13 cellular contexts compared by ENCODE assay signal in the genomic region with DNA sequence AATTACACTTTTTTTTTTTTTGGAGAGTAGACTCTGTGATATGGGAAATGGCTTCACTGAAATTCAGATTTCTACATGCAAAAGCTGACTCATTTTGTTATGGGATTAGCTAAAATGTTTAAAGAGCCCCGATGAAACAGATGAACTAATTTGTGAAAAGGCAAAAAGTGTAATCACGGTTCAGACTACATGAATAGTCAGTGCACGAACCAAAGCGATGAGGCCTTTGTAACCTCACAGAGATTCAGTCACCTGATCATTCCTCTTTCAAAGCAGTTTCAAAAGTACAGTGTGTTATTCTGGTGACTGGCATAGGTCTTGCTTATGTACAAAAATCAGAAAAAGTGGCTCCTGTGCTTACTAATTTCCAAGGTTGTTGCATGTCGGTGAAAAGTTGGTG. TPM values are rescaled to one million over a fixed set of nuclear protein-coding genes. Genes with fewer than 3 reads are reported as not detected.
DNase-seq lines count a peak whose midpoint lies in the region; ATAC-seq and TF ChIP-seq lines count a peak whose summit lies in the region.
"Had no signal": no experiment of that assay in that cellular context is flagged by ENCODE, and none has a peak within 500 bp of the region (broad histone marks: within the 10 kb centered on the region; RNA-seq: fewer than 3 reads in every experiment).

No MANE protein-coding gene starts in this region.

- peaks cover 86% of the 10 kb centered on the region for H3K4me1 ChIP-seq in Karpas-422 (ENCODE audit: low read length)
- H3K4me1 ChIP-seq: BE2C had no signal

- peak overlapping the region; percentile 63 for H3K4me3 ChIP-seq in Karpas-422 (ENCODE audit: low read length)
- no peak overlapping the region for H3K4me3 ChIP-seq in MG63

- H3K4me3 Mint-ChIP-seq in activated B cell treated with CpG ODN at 0.5 μM for 24 hours (peak overlapping the region; percentile 33), memory B cell (peak overlapping the region; percentile 55)
- H3K4me3 Mint-ChIP-seq in activated T-helper 17 cell treated with anti-CD3 and anti-CD28 coated beads, Interleukin-2, amount 50 U/mL, for 72 hours: no peak overlapping the region
- H3K4me3 Mint-ChIP-seq: CD4-positive, alpha-beta memory T cell; HFFc6 had no signal

- DNase-seq in Karpas-422: peak; percentile 90
- no peak for DNase-seq in activated B cell treated with CpG ODN at 0.5 μM for 24 hours
- no peak for DNase-seq in memory B cell (ENCODE audit: low spot score in 2 of 2)
- DNase-seq in amniotic stem cell (lab: John Stamatoyannopoulos, UW): no peak
- DNase-seq in MG63: no peak
- DNase-seq: BE2C; CD4-positive, alpha-beta memory T cell; GDM1; HCEC 1CT; HFFc6 had no signal

- H3K4me1 Mint-ChIP-seq in activated B cell treated with CpG ODN at 0.5 μM for 24 hours: peaks cover 49% of the 10 kb centered on the region
- peaks cover 24% of the 10 kb centered on the region for H3K4me1 Mint-ChIP-seq in memory B cell
- peaks cover 5% of the 10 kb centered on the region for H3K4me1 Mint-ChIP-seq in activated T-helper 17 cell treated with anti-CD3 and anti-CD28 coated beads, Interleukin-2, amount 50 U/mL, for 72 hours

- intact Hi-C loops in activated B cell treated with CpG ODN at 0.5 μM for 24 hours (cut with micrococcal nuclease): loop anchor here (2.0 kb wide), 1 partner anchor 44 kb away; the partner anchor contains the start of gene TGIF1

- H3K36me3 Mint-ChIP-seq in activated B cell treated with CpG ODN at 0.5 μM for 24 hours (ENCODE audit: low read depth) (no peaks in the 10 kb centered on the region), memory B cell (no peaks in the 10 kb centered on the region)
- H3K36me3 Mint-ChIP-seq in activated T-helper 17 cell treated with anti-CD3 and anti-CD28 coated beads, Interleukin-2, amount 50 U/mL, for 72 hours (ENCODE audit: low read depth): no peaks in the 10 kb centered on the region
- H3K36me3 Mint-ChIP-seq: CD4-positive, alpha-beta memory T cell had no signal

- no peaks in the 10 kb centered on the region for H3K79me2 ChIP-seq in Karpas-422 (ENCODE audit: low read length)

- H3K27me3 ChIP-seq in Karpas-422 (ENCODE audit: low read length): no peaks in the 10 kb centered on the region
- no peaks in the 10 kb centered on the region for H3K27me3 ChIP-seq in MG63

- H3K27me3 Mint-ChIP-seq in activated B cell treated with CpG ODN at 0.5 μM for 24 hours: peaks cover 6% of the 10 kb centered on the region
- H3K27me3 Mint-ChIP-seq in memory B cell: peaks cover 2% of the 10 kb centered on the region
- peaks cover 36% of the 10 kb centered on the region for H3K27me3 Mint-ChIP-seq in activated T-helper 17 cell treated with anti-CD3 and anti-CD28 coated beads, Interleukin-2, amount 50 U/mL, for 72 hours

- no peak for ATAC-seq in activated B cell treated with CpG ODN at 0.5 μM for 24 hours (ENCODE audit: low read depth)
- no peak for ATAC-seq in memory B cell (ENCODE audit: low read depth)
- no peak for ATAC-seq in HG03045 (IDR thresholded peaks at IDR 0.05; ENCODE audit: unreplicated experiment)
- no peak for ATAC-seq in activated T-helper 17 cell treated with anti-CD3 and anti-CD28 coated beads, Interleukin-2, amount 50 U/mL, for 72 hours (replicated peaks)

- H3K9ac ChIP-seq in Karpas-422 (ENCODE audit: low read length): peak overlapping the region; percentile 79

- peak overlapping the region; percentile 99 for H3K27ac ChIP-seq in Karpas-422 (ENCODE audit: low read length)
- H3K27ac ChIP-seq: C4-2B had no signal

- POLR2A ChIA-PET in activated B cell treated with CpG ODN at 0.5 μM for 24 hours (lab: Charles Lee): interaction anchor here (0.5 to 2.5 kb wide), 10 partner anchors 21 to 108 kb away, joined by 3 to 38 read pairs (median 5); no protein-coding TSS in a partner anchor

- no peaks in the 10 kb centered on the region for H3K9me2 ChIP-seq in Karpas-422 (replicated peaks; ENCODE audit: insufficient read depth, low read length)

- no peak overlapping the region for H2AFZ ChIP-seq in Karpas-422 (ENCODE audit: low read length)

- H3K9me3 Mint-ChIP-seq in activated B cell treated with CpG ODN at 0.5 μM for 24 hours: no peaks in the 10 kb centered on the region
- H3K9me3 Mint-ChIP-seq in memory B cell: no peaks in the 10 kb centered on the region
- H3K9me3 Mint-ChIP-seq in activated T-helper 17 cell treated with anti-CD3 and anti-CD28 coated beads, Interleukin-2, amount 50 U/mL, for 72 hours: peaks cover 3% of the 10 kb centered on the region
- H3K9me3 Mint-ChIP-seq: CD4-positive, alpha-beta memory T cell; HFFc6 had no signal

- no peaks in the 10 kb centered on the region for H4K20me1 ChIP-seq in Karpas-422 (ENCODE audit: insufficient read depth, low read depth, low read length)

- H3K4me2 ChIP-seq in Karpas-422 (ENCODE audit: low read depth, low read length, poor library complexity, severe bottlenecking): peak overlapping the region; percentile 89

- H3K27ac Mint-ChIP-seq in activated B cell treated with CpG ODN at 0.5 μM for 24 hours (peak overlapping the region; percentile 88), memory B cell (peak overlapping the region; percentile 97)
- H3K27ac Mint-ChIP-seq in activated T-helper 17 cell treated with anti-CD3 and anti-CD28 coated beads, Interleukin-2, amount 50 U/mL, for 72 hours: no peak overlapping the region
- H3K27ac Mint-ChIP-seq: CD4-positive, alpha-beta memory T cell; HFFc6 had no signal

- no peak for TF ChIP-seq CTCF in activated B cell treated with CpG ODN at 0.5 μM for 24 hours (IDR thresholded peaks at IDR 0.05)

- H3K9me3 ChIP-seq in Karpas-422 (ENCODE audit: low read length) (no peaks in the 10 kb centered on the region), MG63 (no peaks in the 10 kb centered on the region)
- H3K9me3 ChIP-seq: BE2C had no signal

- peaks cover 10% of the 10 kb centered on the region; the same call in 1 of the 2 replicates for H3K36me3 ChIP-seq in Karpas-422 (ENCODE audit: insufficient read depth, low read length)
- H3K36me3 ChIP-seq in MG63: no peaks in the 10 kb centered on the region
- H3K36me3 ChIP-seq: BE2C had no signal

- CTCF ChIA-PET in activated B cell treated with CpG ODN at 0.5 μM for 24 hours (lab: Charles Lee): interaction anchor here (1.8 to 2.5 kb wide), 2 partner anchors 41 to 91 kb away, joined by 9 to 15 read pairs; no protein-coding TSS in a partner anchor

RNA-seq across cellular contexts. Expression of gene TGIF1, which starts 44.6 kb away (rescaled TPM):
- 82.6 and 110 TPM in 2 replicates for total RNA-seq in Karpas-422 (2014; rRNA removed; shearing (Covaris generic); ENCODE audit: low replicate concordance)
- 76.3 and 90.3 TPM in 2 replicates for total RNA-seq in activated B cell treated with CpG ODN at 0.5 μM for 24 hours
- total RNA-seq in MG63 (2014; rRNA removed; shearing (Covaris generic); ENCODE audit: low replicate concordance): 28.2 and 43.2 TPM in 2 replicates
- 10 to 100 TPM; 18.6 to 86.1 TPM for total RNA-seq in activated T-helper 17 cell treated with anti-CD3 and anti-CD28 coated beads, Interleukin-2, amount 50 U/mL, for 72 hours
